8 cellular contexts compared by ENCODE assay signal in the genomic region with DNA sequence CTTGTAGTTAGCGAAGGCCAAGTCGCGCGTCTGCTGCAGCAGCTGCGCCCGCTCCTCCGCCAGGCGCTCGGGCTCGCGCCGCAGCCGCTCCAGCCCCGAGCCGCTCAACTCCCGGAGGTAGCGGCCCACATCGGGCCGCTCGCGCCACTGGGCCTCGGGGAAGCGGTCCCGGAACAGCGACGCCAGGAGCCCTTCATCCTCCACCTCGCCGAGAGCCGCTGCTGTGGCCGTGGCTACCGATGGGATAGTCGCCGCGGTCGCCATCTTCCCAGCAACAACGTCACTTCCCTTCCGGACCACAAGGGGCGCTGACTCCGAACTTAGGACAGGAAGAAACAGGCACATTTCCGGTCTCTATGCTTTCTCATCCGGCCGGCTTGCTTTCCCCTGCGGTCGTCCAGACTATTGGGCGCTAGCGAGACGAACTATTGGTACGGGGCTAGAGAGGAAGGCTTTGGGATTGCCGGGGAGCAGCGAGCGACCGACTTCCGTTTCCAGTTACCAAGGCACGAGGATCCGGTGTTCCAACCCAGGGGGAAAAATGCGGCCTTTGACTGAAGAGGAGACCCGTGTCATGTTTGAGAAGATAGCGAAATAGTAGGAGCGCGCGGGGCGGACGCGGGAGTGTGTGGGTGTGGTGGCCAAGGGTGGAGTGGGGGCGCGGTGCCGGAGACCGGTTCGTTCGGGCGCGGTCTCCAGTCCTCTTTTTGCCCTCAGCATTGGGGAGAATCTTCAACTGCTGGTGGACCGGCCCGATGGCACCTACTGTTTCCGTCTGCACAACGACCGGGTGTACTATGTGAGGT.
DNase-seq lines count a peak whose midpoint lies in the region; ATAC-seq lines count a peak whose summit lies in the region.

A gene with protein sequence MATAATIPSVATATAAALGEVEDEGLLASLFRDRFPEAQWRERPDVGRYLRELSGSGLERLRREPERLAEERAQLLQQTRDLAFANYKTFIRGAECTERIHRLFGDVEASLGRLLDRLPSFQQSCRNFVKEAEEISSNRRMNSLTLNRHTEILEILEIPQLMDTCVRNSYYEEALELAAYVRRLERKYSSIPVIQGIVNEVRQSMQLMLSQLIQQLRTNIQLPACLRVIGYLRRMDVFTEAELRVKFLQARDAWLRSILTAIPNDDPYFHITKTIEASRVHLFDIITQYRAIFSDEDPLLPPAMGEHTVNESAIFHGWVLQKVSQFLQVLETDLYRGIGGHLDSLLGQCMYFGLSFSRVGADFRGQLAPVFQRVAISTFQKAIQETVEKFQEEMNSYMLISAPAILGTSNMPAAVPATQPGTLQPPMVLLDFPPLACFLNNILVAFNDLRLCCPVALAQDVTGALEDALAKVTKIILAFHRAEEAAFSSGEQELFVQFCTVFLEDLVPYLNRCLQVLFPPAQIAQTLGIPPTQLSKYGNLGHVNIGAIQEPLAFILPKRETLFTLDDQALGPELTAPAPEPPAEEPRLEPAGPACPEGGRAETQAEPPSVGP (minus strand): TSS at position 276 of the 806 bp plus-strand sequence. CDS start 12 bp downstream, at position 264.
A gene (plus strand): TSS at position 484 of the 806 bp plus-strand sequence. CDS start 58 bp downstream, at position 542.

- H3K27ac Mint-ChIP-seq in central memory CD8-positive, alpha-beta T cell (ENCODE audit: low read depth) = peak within 1 kb of the TSS; percentile 98

- peak; percentile 96 for DNase-seq in AG20443 (ENCODE audit: low spot score)
- DNase-seq in NCI-H446 (lab: John Stamatoyannopoulos, UW) = peak; percentile 84 to 94
- DNase-seq in activated CD4-positive, CD25-positive, alpha-beta regulatory T cell treated with anti-CD3 and anti-CD28 coated beads, Interleukin-2, amount 50 U/mL, for 16 hours (ENCODE audit: low read depth, low spot score) = peak; percentile 83
- peak; percentile 88 to 92 for DNase-seq in central memory CD8-positive, alpha-beta T cell (ENCODE audit: low spot score in 2 of 2)
- DNase-seq in iris pigment epithelial cell (ENCODE audit: low read depth) = peak; percentile 99
- peak; percentile 85 to 92 for DNase-seq in stimulated activated CD4-positive, alpha-beta T cell treated with anti-CD3 and anti-CD28 coated beads, Interleukin-12 subunit alpha, Interleukin-12 subunit beta, amount 100 ng/mL, for 24 hours (ENCODE audit: low read depth in 2 of 2)

- H3K4me3 Mint-ChIP-seq in central memory CD8-positive, alpha-beta T cell = peak within 1 kb of the TSS; percentile 98

- H3K27me3 Mint-ChIP-seq in central memory CD8-positive, alpha-beta T cell = no peaks in the 10 kb centered on the region

- peaks cover 43% of the 10 kb centered on the region for H3K4me1 Mint-ChIP-seq in central memory CD8-positive, alpha-beta T cell

- peak; percentile 88 for ATAC-seq in GM19025 (IDR thresholded peaks at IDR 0.05; ENCODE audit: low read depth, unreplicated experiment)
- ATAC-seq in HG03342 (IDR thresholded peaks at IDR 0.05; ENCODE audit: unreplicated experiment) = peak; percentile 92
- ATAC-seq in central memory CD8-positive, alpha-beta T cell (replicated peaks; ENCODE audit: extremely low read depth, poor library complexity, severe bottlenecking) = peak; percentile 88

- peaks cover 39% of the 10 kb centered on the region for H3K36me3 Mint-ChIP-seq in central memory CD8-positive, alpha-beta T cell (ENCODE audit: insufficient read depth)

- no peaks in the 10 kb centered on the region for H3K9me3 Mint-ChIP-seq in central memory CD8-positive, alpha-beta T cell

Comparison
In these comparisons a context has a peak if more than half of its experiments do, and no peak if none do; other contexts are left out.
1. Peak in every context shown above with its lines: DNase-seq and ATAC-seq.